In genomic region chr16:56109205-56109604, GRCh38 we compare ENCODE assay signal across 20 cellular contexts.
"Had no signal": no experiment of that assay in that cellular context is flagged by ENCODE, and none has a peak within 500 bp of the region (broad histone marks: within the 10 kb centered on the region; RNA-seq: fewer than 3 reads in every experiment).

No MANE protein-coding gene starts in this region.

- H3K36me3 Mint-ChIP-seq: natural killer cell; stimulated activated naive B cell treated with anti-CD40 and anti-IgM and Interleukin-4, amounts not matched to agents 10 μg/mL and 1 μg/mL and 100 μg/mL, for 72 hours had no signal

- H3K4me3 ChIP-seq: gastrocnemius medialis, left ventricle myocardium inferior, lung, psoas muscle, spleen had no signal

- H3K4me1 ChIP-seq: gastrocnemius medialis, parathyroid adenoma, psoas muscle, spleen had no signal

- ATAC-seq: esophagus mucosa; gastrocnemius medialis; left cardiac atrium; natural killer cell; psoas muscle; sciatic nerve; stimulated activated naive B cell treated with anti-CD40 and anti-IgM and Interleukin-4, amounts not matched to agents 10 μg/mL and 1 μg/mL and 100 μg/mL, for 72 hours; stimulated activated naive CD8-positive, alpha-beta T cell treated with anti-CD3 and anti-CD28 coated beads, Interleukin-15, amount 100 ng/mL, for 72 hours had no signal

- H3K4me1 Mint-ChIP-seq: central memory CD8-positive, alpha-beta T cell; natural killer cell; stimulated activated naive B cell treated with anti-CD40 and anti-IgM and Interleukin-4, amounts not matched to agents 10 μg/mL and 1 μg/mL and 100 μg/mL, for 72 hours; stimulated activated naive CD8-positive, alpha-beta T cell treated with anti-CD3 and anti-CD28 coated beads, Interleukin-15, amount 100 ng/mL, for 72 hours had no signal

- H3K79me2 ChIP-seq: parathyroid adenoma had no signal

- H3K4me3 Mint-ChIP-seq: central memory CD8-positive, alpha-beta T cell; natural killer cell; stimulated activated naive B cell treated with anti-CD40 and anti-IgM and Interleukin-4, amounts not matched to agents 10 μg/mL and 1 μg/mL and 100 μg/mL, for 72 hours; stimulated activated naive CD8-positive, alpha-beta T cell treated with anti-CD3 and anti-CD28 coated beads, Interleukin-15, amount 100 ng/mL, for 72 hours had no signal

- H3K9me3 Mint-ChIP-seq: central memory CD8-positive, alpha-beta T cell; natural killer cell; stimulated activated naive B cell treated with anti-CD40 and anti-IgM and Interleukin-4, amounts not matched to agents 10 μg/mL and 1 μg/mL and 100 μg/mL, for 72 hours; stimulated activated naive CD8-positive, alpha-beta T cell treated with anti-CD3 and anti-CD28 coated beads, Interleukin-15, amount 100 ng/mL, for 72 hours had no signal

- H3K27me3 Mint-ChIP-seq: central memory CD8-positive, alpha-beta T cell had no signal

- H3K36me3 ChIP-seq: gastrocnemius medialis, left ventricle myocardium inferior, spleen had no signal

- H3K9ac ChIP-seq: parathyroid adenoma had no signal

- H2AFZ ChIP-seq: parathyroid adenoma had no signal

- H3K27ac Mint-ChIP-seq: natural killer cell; stimulated activated naive B cell treated with anti-CD40 and anti-IgM and Interleukin-4, amounts not matched to agents 10 μg/mL and 1 μg/mL and 100 μg/mL, for 72 hours; stimulated activated naive CD8-positive, alpha-beta T cell treated with anti-CD3 and anti-CD28 coated beads, Interleukin-15, amount 100 ng/mL, for 72 hours had no signal

- DNase-seq: cortex of kidney; effector memory CD4-positive, alpha-beta T cell; gastrocnemius medialis; glutamatergic neuron; left cardiac atrium; left ventricle myocardium inferior; natural killer cell; psoas muscle; spleen; stimulated activated CD4-positive, alpha-beta T cell treated with anti-CD3 and anti-CD28 coated beads, Interleukin-15, amount 100 ng/mL, for 24 hours; stimulated activated CD4-positive, alpha-beta T cell treated with anti-CD3 and anti-CD28 coated beads, Interleukin-1b, Interleukin-23, amount 100 ng/mL, for 48 hours; stimulated activated CD4-positive, alpha-beta T cell treated with anti-CD3 and anti-CD28 coated beads, Interleukin-4, amount 100 ng/mL, for 4 hours; stimulated activated naive B cell treated with anti-CD40 and anti-IgM and Interleukin-4, amounts not matched to agents 10 μg/mL and 1 μg/mL and 100 μg/mL, for 72 hours; stimulated activated naive CD8-positive, alpha-beta T cell treated with anti-CD3 and anti-CD28 coated beads, Interleukin-15, amount 100 ng/mL, for 72 hours; trophoblast cell had no signal

- H3K27me3 ChIP-seq: gastrocnemius medialis had no signal

- H3K27ac ChIP-seq: gastrocnemius medialis, left ventricle myocardium inferior, parathyroid adenoma, psoas muscle, spleen had no signal

- H3K9me3 ChIP-seq: gastrocnemius medialis, left ventricle myocardium inferior, psoas muscle, spleen had no signal
